ENCODE assay signal across 1 cellular context in the genomic region with DNA sequence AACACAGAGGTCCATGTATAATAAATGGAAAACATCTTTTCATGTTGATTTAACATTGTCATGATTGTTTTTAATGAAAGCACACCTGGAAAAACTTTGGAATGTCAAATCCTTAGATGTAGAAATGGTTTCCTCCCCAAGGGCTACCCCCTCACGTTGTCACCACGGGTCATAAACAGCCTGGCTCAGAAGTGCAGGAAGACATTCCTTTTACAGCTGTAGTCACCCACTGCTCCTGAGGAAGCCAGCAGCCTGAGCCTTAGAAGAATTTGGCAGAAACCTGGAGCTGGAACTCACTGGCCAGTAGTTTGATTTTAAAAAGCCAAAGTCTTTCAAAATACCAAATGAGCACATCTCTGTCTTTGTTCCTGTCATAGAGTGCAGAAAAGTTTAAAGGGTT.
TF ChIP-seq lines count a peak whose summit lies in the region.

No MANE protein-coding gene starts in this region.

TF ChIP-seq in K562, 482 proteins besides CTCF, POLR2A, EP300 and RAD21 (continued from another document):
- TF ChIP-seq RBM25 (IDR thresholded peaks at IDR 0.05; ENCODE audit: low read depth, low read length, severe bottlenecking) (no peak), NFYB (IDR thresholded peaks at IDR 0.05; ENCODE audit: extremely low read depth, insufficient read length) (no peak), TAL1 (IDR thresholded peaks at IDR 0.05) (no peak), ZBTB1 (CRISPR knock-in tag; IDR thresholded peaks at IDR 0.05; ENCODE audit: borderline replicate concordance, low read depth) (no peak), NR3C1 (CRISPR knock-in tag; IDR thresholded peaks at IDR 0.05) (no peak), CHD7 (IDR thresholded peaks at IDR 0.05; ENCODE audit: low read depth, low read length) (no peak)
